ENCODE assay signal across 1 cellular context in the genomic region with DNA sequence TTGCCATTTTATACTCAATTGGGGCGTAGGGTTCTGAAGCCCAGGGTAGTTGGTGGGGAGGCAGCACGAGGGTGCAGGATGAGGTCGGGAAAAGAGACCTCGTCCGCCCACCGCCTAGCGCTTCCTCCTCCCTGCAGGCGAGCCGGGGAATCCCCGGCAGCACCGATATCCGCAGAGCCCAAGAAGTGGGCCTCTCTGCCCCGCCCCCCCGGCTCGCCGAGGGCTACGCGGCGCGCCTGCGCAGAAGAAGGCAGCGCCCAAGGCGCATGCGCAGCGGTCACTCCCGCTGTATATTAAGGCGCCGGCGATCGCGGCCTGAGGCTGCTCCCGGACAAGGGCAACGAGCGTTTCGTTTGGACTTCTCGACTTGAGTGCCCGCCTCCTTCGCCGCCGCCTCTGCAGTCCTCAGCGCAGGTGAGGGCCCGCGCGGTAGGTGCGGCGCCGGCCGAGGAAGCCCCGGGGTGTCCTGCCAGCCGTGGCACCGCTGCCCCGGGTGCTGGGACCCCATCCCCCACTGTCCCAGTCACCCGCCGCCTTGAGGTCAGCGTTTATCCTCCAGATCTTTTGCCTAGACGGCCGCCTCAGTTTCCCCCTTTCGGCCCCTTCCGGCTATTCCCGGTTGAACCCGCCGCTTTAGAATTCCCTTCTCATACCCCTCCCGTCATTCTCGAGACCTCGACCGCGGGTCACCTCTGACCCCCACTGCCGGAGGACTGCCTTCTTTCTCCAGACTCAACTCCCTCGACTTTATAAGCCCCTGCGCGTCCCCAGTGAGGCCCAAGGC.
TF ChIP-seq lines count a peak whose summit lies in the region.

A gene (plus strand): TSS at position 319 of the 784 bp plus-strand sequence. CDS start 1,082 bp downstream, outside the sequence.

TF ChIP-seq in K562, 482 proteins besides CTCF, POLR2A, EP300 and RAD21 (continued from another document and continues in another):
- TF ChIP-seq, protein P1, sequence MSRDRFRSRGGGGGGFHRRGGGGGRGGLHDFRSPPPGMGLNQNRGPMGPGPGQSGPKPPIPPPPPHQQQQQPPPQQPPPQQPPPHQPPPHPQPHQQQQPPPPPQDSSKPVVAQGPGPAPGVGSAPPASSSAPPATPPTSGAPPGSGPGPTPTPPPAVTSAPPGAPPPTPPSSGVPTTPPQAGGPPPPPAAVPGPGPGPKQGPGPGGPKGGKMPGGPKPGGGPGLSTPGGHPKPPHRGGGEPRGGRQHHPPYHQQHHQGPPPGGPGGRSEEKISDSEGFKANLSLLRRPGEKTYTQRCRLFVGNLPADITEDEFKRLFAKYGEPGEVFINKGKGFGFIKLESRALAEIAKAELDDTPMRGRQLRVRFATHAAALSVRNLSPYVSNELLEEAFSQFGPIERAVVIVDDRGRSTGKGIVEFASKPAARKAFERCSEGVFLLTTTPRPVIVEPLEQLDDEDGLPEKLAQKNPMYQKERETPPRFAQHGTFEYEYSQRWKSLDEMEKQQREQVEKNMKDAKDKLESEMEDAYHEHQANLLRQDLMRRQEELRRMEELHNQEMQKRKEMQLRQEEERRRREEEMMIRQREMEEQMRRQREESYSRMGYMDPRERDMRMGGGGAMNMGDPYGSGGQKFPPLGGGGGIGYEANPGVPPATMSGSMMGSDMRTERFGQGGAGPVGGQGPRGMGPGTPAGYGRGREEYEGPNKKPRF (IDR thresholded peaks at IDR 0.05; ENCODE audit: low read depth, low read length) = no peak
- TF ChIP-seq PHF8 (IDR thresholded peaks at IDR 0.05; ENCODE audit: borderline replicate concordance, low read length) = peak; percentile 78; the same call in 1 of the 2 replicates
- TF ChIP-seq KLF13 (tag; IDR thresholded peaks at IDR 0.05; ENCODE audit: borderline replicate concordance, low read depth) = peak; percentile 74
- no peak for TF ChIP-seq KAT2B (IDR thresholded peaks at IDR 0.05; ENCODE audit: low read depth, low read length)
- TF ChIP-seq, protein P2, sequence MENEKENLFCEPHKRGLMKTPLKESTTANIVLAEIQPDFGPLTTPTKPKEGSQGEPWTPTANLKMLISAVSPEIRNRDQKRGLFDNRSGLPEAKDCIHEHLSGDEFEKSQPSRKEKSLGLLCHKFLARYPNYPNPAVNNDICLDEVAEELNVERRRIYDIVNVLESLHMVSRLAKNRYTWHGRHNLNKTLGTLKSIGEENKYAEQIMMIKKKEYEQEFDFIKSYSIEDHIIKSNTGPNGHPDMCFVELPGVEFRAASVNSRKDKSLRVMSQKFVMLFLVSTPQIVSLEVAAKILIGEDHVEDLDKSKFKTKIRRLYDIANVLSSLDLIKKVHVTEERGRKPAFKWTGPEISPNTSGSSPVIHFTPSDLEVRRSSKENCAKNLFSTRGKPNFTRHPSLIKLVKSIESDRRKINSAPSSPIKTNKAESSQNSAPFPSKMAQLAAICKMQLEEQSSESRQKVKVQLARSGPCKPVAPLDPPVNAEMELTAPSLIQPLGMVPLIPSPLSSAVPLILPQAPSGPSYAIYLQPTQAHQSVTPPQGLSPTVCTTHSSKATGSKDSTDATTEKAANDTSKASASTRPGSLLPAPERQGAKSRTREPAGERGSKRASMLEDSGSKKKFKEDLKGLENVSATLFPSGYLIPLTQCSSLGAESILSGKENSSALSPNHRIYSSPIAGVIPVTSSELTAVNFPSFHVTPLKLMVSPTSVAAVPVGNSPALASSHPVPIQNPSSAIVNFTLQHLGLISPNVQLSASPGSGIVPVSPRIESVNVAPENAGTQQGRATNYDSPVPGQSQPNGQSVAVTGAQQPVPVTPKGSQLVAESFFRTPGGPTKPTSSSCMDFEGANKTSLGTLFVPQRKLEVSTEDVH (IDR thresholded peaks at IDR 0.05; ENCODE audit: low read depth, partially characterized antibody) = no peak
- no peak for TF ChIP-seq ZNF408 (CRISPR knock-in tag; IDR thresholded peaks at IDR 0.05; ENCODE audit: low read depth)
- peak; percentile 39 to 82; a peak in 3 of 4 replicates for TF ChIP-seq MAZ (CRISPR knock-in tag; conservative IDR thresholded peaks at IDR 0.05 in 1 of 2, IDR thresholded peaks at IDR 0.05 in 1 of 2)
- TF ChIP-seq, protein P3, sequence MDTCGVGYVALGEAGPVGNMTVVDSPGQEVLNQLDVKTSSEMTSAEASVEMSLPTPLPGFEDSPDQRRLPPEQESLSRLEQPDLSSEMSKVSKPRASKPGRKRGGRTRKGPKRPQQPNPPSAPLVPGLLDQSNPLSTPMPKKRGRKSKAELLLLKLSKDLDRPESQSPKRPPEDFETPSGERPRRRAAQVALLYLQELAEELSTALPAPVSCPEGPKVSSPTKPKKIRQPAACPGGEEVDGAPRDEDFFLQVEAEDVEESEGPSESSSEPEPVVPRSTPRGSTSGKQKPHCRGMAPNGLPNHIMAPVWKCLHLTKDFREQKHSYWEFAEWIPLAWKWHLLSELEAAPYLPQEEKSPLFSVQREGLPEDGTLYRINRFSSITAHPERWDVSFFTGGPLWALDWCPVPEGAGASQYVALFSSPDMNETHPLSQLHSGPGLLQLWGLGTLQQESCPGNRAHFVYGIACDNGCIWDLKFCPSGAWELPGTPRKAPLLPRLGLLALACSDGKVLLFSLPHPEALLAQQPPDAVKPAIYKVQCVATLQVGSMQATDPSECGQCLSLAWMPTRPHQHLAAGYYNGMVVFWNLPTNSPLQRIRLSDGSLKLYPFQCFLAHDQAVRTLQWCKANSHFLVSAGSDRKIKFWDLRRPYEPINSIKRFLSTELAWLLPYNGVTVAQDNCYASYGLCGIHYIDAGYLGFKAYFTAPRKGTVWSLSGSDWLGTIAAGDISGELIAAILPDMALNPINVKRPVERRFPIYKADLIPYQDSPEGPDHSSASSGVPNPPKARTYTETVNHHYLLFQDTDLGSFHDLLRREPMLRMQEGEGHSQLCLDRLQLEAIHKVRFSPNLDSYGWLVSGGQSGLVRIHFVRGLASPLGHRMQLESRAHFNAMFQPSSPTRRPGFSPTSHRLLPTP (IDR thresholded peaks at IDR 0.05; ENCODE audit: borderline replicate concordance, extremely low read depth, insufficient read length) = no peak
- TF ChIP-seq, protein P4, sequence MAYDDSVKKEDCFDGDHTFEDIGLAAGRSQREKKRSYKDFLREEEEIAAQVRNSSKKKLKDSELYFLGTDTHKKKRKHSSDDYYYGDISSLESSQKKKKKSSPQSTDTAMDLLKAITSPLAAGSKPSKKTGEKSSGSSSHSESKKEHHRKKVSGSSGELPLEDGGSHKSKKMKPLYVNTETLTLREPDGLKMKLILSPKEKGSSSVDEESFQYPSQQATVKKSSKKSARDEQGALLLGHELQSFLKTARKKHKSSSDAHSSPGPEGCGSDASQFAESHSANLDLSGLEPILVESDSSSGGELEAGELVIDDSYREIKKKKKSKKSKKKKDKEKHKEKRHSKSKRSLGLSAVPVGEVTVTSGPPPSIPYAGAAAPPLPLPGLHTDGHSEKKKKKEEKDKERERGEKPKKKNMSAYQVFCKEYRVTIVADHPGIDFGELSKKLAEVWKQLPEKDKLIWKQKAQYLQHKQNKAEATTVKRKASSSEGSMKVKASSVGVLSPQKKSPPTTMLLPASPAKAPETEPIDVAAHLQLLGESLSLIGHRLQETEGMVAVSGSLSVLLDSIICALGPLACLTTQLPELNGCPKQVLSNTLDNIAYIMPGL (CRISPR knock-in tag; IDR thresholded peaks at IDR 0.05) = no peak
- peak; percentile 93 for TF ChIP-seq RBFOX2 (IDR thresholded peaks at IDR 0.05; ENCODE audit: low read depth, low read length)
- TF ChIP-seq CBFA2T3 (IDR thresholded peaks at IDR 0.05) = no peak
- TF ChIP-seq ATF1 (CRISPR knock-in tag; IDR thresholded peaks at IDR 0.05) = no peak
- TF ChIP-seq ATF1 (tag; IDR thresholded peaks at IDR 0.05) = no peak
- TF ChIP-seq CHD2 (IDR thresholded peaks at IDR 0.05; ENCODE audit: low read depth, low read length) = no peak
- no peak for TF ChIP-seq LCOR (CRISPR knock-in tag; IDR thresholded peaks at IDR 0.05)
- TF ChIP-seq, protein P5, sequence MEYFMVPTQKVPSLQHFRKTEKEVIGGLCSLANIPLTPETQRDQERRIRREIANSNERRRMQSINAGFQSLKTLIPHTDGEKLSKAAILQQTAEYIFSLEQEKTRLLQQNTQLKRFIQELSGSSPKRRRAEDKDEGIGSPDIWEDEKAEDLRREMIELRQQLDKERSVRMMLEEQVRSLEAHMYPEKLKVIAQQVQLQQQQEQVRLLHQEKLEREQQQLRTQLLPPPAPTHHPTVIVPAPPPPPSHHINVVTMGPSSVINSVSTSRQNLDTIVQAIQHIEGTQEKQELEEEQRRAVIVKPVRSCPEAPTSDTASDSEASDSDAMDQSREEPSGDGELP (CRISPR knock-in tag; IDR thresholded peaks at IDR 0.05; ENCODE audit: borderline replicate concordance) = no peak
- no peak for TF ChIP-seq MECOM (CRISPR knock-in tag; IDR thresholded peaks at IDR 0.05)
- peak; percentile 77 for TF ChIP-seq ZFX (CRISPR knock-in tag; IDR thresholded peaks at IDR 0.05)
- no peak for TF ChIP-seq NR4A1 (CRISPR knock-in tag; IDR thresholded peaks at IDR 0.05)
- no peak for TF ChIP-seq NR4A1 (tag; IDR thresholded peaks at IDR 0.05)
- peak; percentile 43; the same call in 1 of the 2 replicates for TF ChIP-seq MBD2 (IDR thresholded peaks at IDR 0.05; ENCODE audit: borderline replicate concordance, low read depth)
- TF ChIP-seq HDAC2 (IDR thresholded peaks at IDR 0.05) = no peak
- TF ChIP-seq GABPB1 (CRISPR knock-in tag; IDR thresholded peaks at IDR 0.05) = peak; percentile 33; the same call in 1 of the 2 replicates
- TF ChIP-seq, protein P6, sequence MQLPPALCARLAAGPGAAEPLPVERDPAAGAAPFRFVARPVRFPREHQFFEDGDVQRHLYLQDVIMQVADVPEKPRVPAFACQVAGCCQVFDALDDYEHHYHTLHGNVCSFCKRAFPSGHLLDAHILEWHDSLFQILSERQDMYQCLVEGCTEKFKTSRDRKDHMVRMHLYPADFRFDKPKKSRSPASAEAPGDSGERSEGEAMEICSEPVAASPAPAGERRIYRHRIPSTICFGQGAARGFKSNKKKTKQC (CRISPR knock-in tag; IDR thresholded peaks at IDR 0.05) = peak; percentile 34; the same call in 1 of the 2 replicates
- no peak for TF ChIP-seq PHTF2 (CRISPR knock-in tag; IDR thresholded peaks at IDR 0.05)
- 0 out of 2 replicates have a peak, but pooled peaks have one; percentile 13 for TF ChIP-seq SP1 (CRISPR knock-in tag; IDR thresholded peaks at IDR 0.05)
- TF ChIP-seq, protein P7, sequence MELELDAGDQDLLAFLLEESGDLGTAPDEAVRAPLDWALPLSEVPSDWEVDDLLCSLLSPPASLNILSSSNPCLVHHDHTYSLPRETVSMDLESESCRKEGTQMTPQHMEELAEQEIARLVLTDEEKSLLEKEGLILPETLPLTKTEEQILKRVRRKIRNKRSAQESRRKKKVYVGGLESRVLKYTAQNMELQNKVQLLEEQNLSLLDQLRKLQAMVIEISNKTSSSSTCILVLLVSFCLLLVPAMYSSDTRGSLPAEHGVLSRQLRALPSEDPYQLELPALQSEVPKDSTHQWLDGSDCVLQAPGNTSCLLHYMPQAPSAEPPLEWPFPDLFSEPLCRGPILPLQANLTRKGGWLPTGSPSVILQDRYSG (tag; conservative IDR thresholded peaks at IDR 0.05; ENCODE audit: low read depth) = no peak
- TF ChIP-seq ELF1 (tag; IDR thresholded peaks at IDR 0.05) = no peak
- no peak for TF ChIP-seq CBFA2T2 (conservative IDR thresholded peaks at IDR 0.05)
- TF ChIP-seq BCOR (IDR thresholded peaks at IDR 0.05) = 0 out of 2 replicates have a peak, but pooled peaks have one; percentile 14
- TF ChIP-seq ZNF282 (CRISPR knock-in tag; IDR thresholded peaks at IDR 0.05) = no peak
- TF ChIP-seq HSF4 (CRISPR knock-in tag; IDR thresholded peaks at IDR 0.05; ENCODE audit: borderline replicate concordance) = no peak
- TF ChIP-seq KDM5B (IDR thresholded peaks at IDR 0.05; ENCODE audit: insufficient replicate concordance, low read depth, low read length) = peak; percentile 78
- TF ChIP-seq SAP30 (IDR thresholded peaks at IDR 0.05; ENCODE audit: borderline replicate concordance, insufficient read depth, low read depth, low read length, poor library complexity, severe bottlenecking) = peak; percentile 44
- TF ChIP-seq, protein P8, sequence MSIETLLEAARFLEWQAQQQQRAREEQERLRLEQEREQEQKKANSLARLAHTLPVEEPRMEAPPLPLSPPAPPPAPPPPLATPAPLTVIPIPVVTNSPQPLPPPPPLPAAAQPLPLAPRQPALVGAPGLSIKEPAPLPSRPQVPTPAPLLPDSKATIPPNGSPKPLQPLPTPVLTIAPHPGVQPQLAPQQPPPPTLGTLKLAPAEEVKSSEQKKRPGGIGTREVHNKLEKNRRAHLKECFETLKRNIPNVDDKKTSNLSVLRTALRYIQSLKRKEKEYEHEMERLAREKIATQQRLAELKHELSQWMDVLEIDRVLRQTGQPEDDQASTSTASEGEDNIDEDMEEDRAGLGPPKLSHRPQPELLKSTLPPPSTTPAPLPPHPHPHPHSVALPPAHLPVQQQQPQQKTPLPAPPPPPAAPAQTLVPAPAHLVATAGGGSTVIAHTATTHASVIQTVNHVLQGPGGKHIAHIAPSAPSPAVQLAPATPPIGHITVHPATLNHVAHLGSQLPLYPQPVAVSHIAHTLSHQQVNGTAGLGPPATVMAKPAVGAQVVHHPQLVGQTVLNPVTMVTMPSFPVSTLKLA (conservative IDR thresholded peaks at IDR 0.05) = peak in 1 of 2 experiments; percentile 50; a peak in 2 of 4 replicates
- TF ChIP-seq ZNF57 (CRISPR knock-in tag; IDR thresholded peaks at IDR 0.05) = no peak
